In the genomic region with DNA sequence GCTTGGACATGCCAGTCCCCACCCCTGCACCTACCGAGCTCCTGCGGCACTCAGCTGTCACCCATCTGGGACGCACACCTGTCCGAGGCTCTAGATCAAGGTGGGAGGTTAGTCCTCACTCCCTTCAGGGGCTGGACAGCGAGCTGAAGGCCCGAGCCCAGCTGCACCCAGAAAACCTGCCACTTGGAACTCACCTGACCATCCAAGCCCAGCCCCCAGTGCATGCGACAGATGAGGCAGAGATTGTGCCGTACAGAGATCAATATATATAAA, we compare ENCODE assay signal across 22 cellular contexts.
"Had no signal": no experiment of that assay in that cellular context is flagged by ENCODE, and none has a peak within 500 bp of the region (broad histone marks: within the 10 kb centered on the region; RNA-seq: fewer than 3 reads in every experiment).

No MANE protein-coding gene starts in this region.

- H3K4me3 ChIP-seq: ovary, prostate gland, stomach, uterus had no signal

- H3K4me3 Mint-ChIP-seq: effector memory CD8-positive, alpha-beta T cell; stimulated activated memory B cell treated with anti-CD40 and anti-IgM and Interleukin-4, amounts not matched to agents 10 μg/mL and 1 μg/mL and 100 μg/mL, for 72 hours had no signal

- H3K4me1 ChIP-seq: uterus had no signal

- H3K27ac ChIP-seq: brain microvascular endothelial cell, ovary, prostate gland, uterus had no signal

- H3K27me3 ChIP-seq: brain microvascular endothelial cell, ovary, stomach, uterus had no signal

- H3K9me3 ChIP-seq: ovary, prostate gland, stomach, uterus had no signal

- H3K27ac Mint-ChIP-seq: stimulated activated memory B cell treated with anti-CD40 and anti-IgM and Interleukin-4, amounts not matched to agents 10 μg/mL and 1 μg/mL and 100 μg/mL, for 72 hours had no signal

- ATAC-seq: activated naive CD4-positive, alpha-beta T cell treated with anti-CD3 and anti-CD28 coated beads, Interleukin-2, amount 50 U/mL, for 72 hours; effector memory CD8-positive, alpha-beta T cell; esophagus mucosa; left ventricle myocardium superior; right cardiac atrium; stimulated activated memory B cell treated with anti-CD40 and anti-IgM and Interleukin-4, amounts not matched to agents 10 μg/mL and 1 μg/mL and 100 μg/mL, for 72 hours had no signal

- H3K27me3 Mint-ChIP-seq: effector memory CD8-positive, alpha-beta T cell; stimulated activated memory B cell treated with anti-CD40 and anti-IgM and Interleukin-4, amounts not matched to agents 10 μg/mL and 1 μg/mL and 100 μg/mL, for 72 hours had no signal

- DNase-seq: activated CD4-positive, alpha-beta T cell treated with anti-CD3 and anti-CD28 coated beads for 1 hour; activated CD4-positive, alpha-beta T cell treated with anti-CD3 and anti-CD28 coated beads, Interleukin-2, amount 50 U/mL, for 4 hours; activated gamma-delta T cell; aorta; brain microvascular endothelial cell; caudate nucleus; effector memory CD8-positive, alpha-beta T cell; foreskin melanocyte; glutamatergic neuron; hypothalamus; left ventricle myocardium superior; ovary; stimulated activated CD4-positive, alpha-beta T cell treated with anti-CD3 and anti-CD28 coated beads, Interleukin-2, amount 100 ng/mL, for 24 hours; stomach; T-helper 1 cell; trophoblast cell; uterus had no signal

- H3K9me3 Mint-ChIP-seq: activated naive CD4-positive, alpha-beta T cell treated with anti-CD3 and anti-CD28 coated beads, Interleukin-2, amount 50 U/mL, for 72 hours had no signal

- H3K36me3 ChIP-seq: brain microvascular endothelial cell, ovary, prostate gland, uterus had no signal
